Comparison of ENCODE assay signal across 13 cellular contexts in the genomic region with DNA sequence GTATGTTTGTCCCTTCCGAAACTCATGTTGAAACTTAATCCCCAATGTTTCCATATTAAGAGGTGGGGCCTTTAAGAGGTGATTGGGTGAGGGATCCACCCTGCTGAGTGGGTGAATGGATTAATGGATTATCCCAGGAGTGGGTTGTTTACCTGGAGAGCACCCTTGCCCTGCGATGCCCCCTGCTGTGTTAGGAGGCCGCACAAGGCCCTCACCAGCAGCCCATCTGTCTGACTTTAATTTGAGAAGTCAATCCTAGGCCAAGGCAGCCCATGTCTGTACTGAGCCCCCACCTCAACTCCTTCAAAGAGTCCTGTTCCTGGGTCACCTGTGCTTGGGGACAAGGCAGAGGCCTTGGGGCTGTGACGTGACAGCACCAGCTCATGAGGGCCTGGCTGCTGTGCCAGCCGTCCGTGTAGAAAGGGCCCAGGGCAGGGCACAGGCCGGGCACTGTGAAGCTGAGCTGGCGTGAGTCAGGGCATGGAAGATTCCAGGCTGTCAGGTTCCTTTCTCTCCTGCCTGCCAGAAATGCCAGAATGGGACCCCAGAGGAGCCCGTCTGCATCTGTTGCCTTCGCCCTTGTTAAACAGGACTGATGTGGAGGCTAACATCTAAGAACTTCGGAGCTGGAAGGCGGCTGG.
"Had no signal": no experiment of that assay in that cellular context is flagged by ENCODE, and none has a peak within 500 bp of the region (broad histone marks: within the 10 kb centered on the region; RNA-seq: fewer than 3 reads in every experiment).

No MANE protein-coding gene starts in this region.

- H3K4me3 ChIP-seq: gastroesophageal sphincter, left ventricle myocardium inferior, stomach, thyroid gland, uterus had no signal

- ATAC-seq: activated CD4-positive, alpha-beta T cell treated with anti-CD3 and anti-CD28 coated beads for 36 hours; activated CD8-positive, alpha-beta T cell treated with anti-CD3 and anti-CD28 coated beads for 36 hours; gastroesophageal sphincter had no signal

- H3K9me3 ChIP-seq: gastroesophageal sphincter, left ventricle myocardium inferior, stomach, thyroid gland, uterus had no signal

- H3K27me3 ChIP-seq: stomach, thyroid gland, uterus had no signal

- DNase-seq: activated CD4-positive, alpha-beta T cell treated with anti-CD3 and anti-CD28 coated beads for 36 hours; activated CD8-positive, alpha-beta T cell treated with anti-CD3 and anti-CD28 coated beads for 36 hours; activated naive CD4-positive, alpha-beta T cell treated with anti-CD3 and anti-CD28 coated beads, Interleukin-2, amount 10 ng/mL, durations not matched to agents 7 days and 5 days; kidney; left ventricle myocardium inferior; mesendoderm; nephron progenitor cell; stimulated activated CD4-positive, alpha-beta T cell treated with anti-CD3 and anti-CD28 coated beads, Interleukin-4, amount 100 ng/mL, for 1 hour; stomach; T1000; thyroid gland; uterus had no signal

- H3K4me1 ChIP-seq: gastroesophageal sphincter, left ventricle myocardium inferior, stomach, thyroid gland, uterus had no signal

- H3K36me3 ChIP-seq: gastroesophageal sphincter, left ventricle myocardium inferior, stomach, thyroid gland, uterus had no signal

- H3K27ac ChIP-seq: gastroesophageal sphincter, left ventricle myocardium inferior, stomach, thyroid gland, uterus had no signal
